ENCODE assay signal across 21 cellular contexts in the genomic region with DNA sequence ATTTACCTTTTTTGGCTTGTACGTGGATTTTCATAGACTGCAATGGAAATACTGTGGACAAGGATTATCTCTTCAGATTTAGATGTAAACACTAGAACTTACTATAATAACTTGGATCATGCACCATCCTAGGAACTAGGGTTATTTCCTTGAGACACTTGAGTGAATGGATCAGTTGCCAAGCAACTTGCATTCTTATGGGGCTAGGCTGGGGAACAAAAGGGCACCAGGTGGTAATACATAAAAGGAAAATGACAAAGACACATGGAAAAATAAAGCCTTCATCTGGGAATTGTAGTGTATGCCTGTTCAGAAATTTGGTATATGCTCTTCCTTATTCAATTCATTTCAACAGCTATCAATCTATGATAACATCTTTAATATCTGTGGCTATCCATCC.
"Had no signal": no experiment of that assay in that cellular context is flagged by ENCODE, and none has a peak within 500 bp of the region (broad histone marks: within the 10 kb centered on the region; RNA-seq: fewer than 3 reads in every experiment).

No MANE protein-coding gene starts in this region.

- H3K27ac ChIP-seq: breast epithelium, epithelial cell of prostate, esophagus squamous epithelium, left lung, lower lobe of right lung, right lobe of liver, skin epidermis, testis, transverse colon had no signal

- DNase-seq: activated B cell treated with CpG ODN at 0.5 μM for 24 hours; activated CD4-positive, alpha-beta T cell treated with anti-CD3 and anti-CD28 coated beads for 36 hours; activated CD8-positive, alpha-beta memory T cell treated with anti-CD3 and anti-CD28 coated beads, Interleukin-2, amount 10 ng/mL, durations not matched to agents 7 days and 5 days; activated CD8-positive, alpha-beta T cell treated with anti-CD3 and anti-CD28 coated beads, Interleukin-2, amount 10 ng/mL, durations not matched to agents 7 days and 5 days; activated T-cell treated with anti-CD3 and anti-CD28 coated beads, Interleukin-2, amount 50 U/mL, for 48 hours; effector CD4-positive, alpha-beta T cell; esophagus squamous epithelium; foreskin melanocyte; left lung; lower lobe of right lung; mesenchymal stem cell; posterior cingulate gyrus; right lobe of liver; stimulated activated CD4-positive, alpha-beta T cell treated with anti-CD3 and anti-CD28 coated beads, Interleukin-12 subunit alpha, Interleukin-12 subunit beta, amount 100 ng/mL, for 4 hours; stimulated activated CD4-positive, alpha-beta T cell treated with anti-CD3 and anti-CD28 coated beads, Interleukin-4, amount 100 ng/mL, for 1 hour; stimulated activated naive CD8-positive, alpha-beta T cell treated with anti-CD3 and anti-CD28 coated beads, Interleukin-15, Interleukin-2, amounts not matched to agents 100 U/mL and 50 U/mL, for 24 hours; testis; transverse colon had no signal

- H3K4me3 ChIP-seq: breast epithelium, esophagus squamous epithelium, left lung, lower lobe of right lung, right lobe of liver, skin epidermis, testis, transverse colon had no signal

- H3K27me3 ChIP-seq: breast epithelium, esophagus squamous epithelium, left lung, right lobe of liver, testis, transverse colon had no signal

- H3K36me3 ChIP-seq: breast epithelium, esophagus squamous epithelium, left lung, lower lobe of right lung, right lobe of liver, transverse colon had no signal

- H3K9me3 ChIP-seq: breast epithelium, esophagus squamous epithelium, left lung, lower lobe of right lung, right lobe of liver, testis, transverse colon had no signal

- H3K4me1 ChIP-seq: breast epithelium, left lung, lower lobe of right lung, right lobe of liver, testis had no signal
